ENCODE assay signal across 8 cellular contexts in genomic region chr17:9445424-9445823, GRCh38.
"Had no signal": no experiment of that assay in that cellular context is flagged by ENCODE, and none has a peak within 500 bp of the region (broad histone marks: within the 10 kb centered on the region; RNA-seq: fewer than 3 reads in every experiment).

No MANE protein-coding gene starts in this region.

- H3K4me3 ChIP-seq: GM12878 had no signal

- FAIRE-seq: G401.6, GM12878, GM12891, GM12892, GM18507, GM19239 had no signal

- DNase-seq: GDM1, GF-D8 had no signal

- ATAC-seq: GM12878 had no signal
